Comparison of ENCODE assay signal across 13 cellular contexts in the genomic region with DNA sequence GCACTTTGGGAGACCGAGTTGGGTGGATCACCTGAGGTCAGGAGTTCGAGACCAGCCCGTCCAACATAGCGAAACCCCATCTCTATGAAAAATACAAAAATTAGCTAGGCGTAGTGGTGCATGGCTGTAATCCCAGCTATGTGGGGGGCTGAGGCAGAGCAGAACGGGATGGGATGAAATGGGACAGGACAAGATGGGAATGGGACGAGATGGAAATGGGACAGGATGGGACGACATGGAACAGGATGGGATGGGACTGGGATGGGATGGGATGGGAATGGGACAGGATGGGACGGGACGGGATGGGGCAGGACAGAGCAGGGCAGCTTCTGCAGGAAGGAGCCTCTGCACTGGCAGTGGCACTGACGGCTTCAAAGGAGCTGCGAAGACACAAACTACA.
DNase-seq lines count a peak whose midpoint lies in the region; ATAC-seq and TF ChIP-seq lines count a peak whose summit lies in the region.
"Had no signal": no experiment of that assay in that cellular context is flagged by ENCODE, and none has a peak within 500 bp of the region (broad histone marks: within the 10 kb centered on the region; RNA-seq: fewer than 3 reads in every experiment).

No MANE protein-coding gene starts in this region.

- no peak for DNase-seq in CD14-positive monocyte (ENCODE audit: low spot score)
- DNase-seq in activated CD8-positive, alpha-beta T cell treated with anti-CD3 and anti-CD28 coated beads, Interleukin-2, amount 10 ng/mL, durations not matched to agents 7 days and 5 days, result no peak
- DNase-seq in memory B cell (ENCODE audit: low spot score in 2 of 2), result no peak
- DNase-seq in DMS 273 (lab: John Stamatoyannopoulos, UW; ENCODE audit: unreplicated experiment), result no peak
- no peak for DNase-seq in NCI-H2227 treated with DMSO at 0.1 percent for 48 hours (lab: John Stamatoyannopoulos, UW)
- no peak for DNase-seq in kidney glomerular epithelial cell (lab: John Stamatoyannopoulos, UW)
- DNase-seq: AML-193, cortex of kidney, DMS79, NCI-H1436, SHP77 had no signal

- no peak for TF ChIP-seq CTCF in 22Rv1 (IDR thresholded peaks at IDR 0.05)
- TF ChIP-seq CTCF in CD14-positive monocyte (IDR thresholded peaks at IDR 0.05), result no peak

- H3K27me3 Mint-ChIP-seq in CD14-positive monocyte (ENCODE audit: low read depth in 3 of 3), result peaks cover 0 to 4% (median 0%) of the 10 kb centered on the region in 3 donors
- no peaks in the 10 kb centered on the region for H3K27me3 Mint-ChIP-seq in activated CD8-positive, alpha-beta T cell treated with anti-CD3 and anti-CD28 coated beads, Interleukin-2, amount 10 ng/mL, durations not matched to agents 7 days and 5 days (ENCODE audit: low read depth)
- no peaks in the 10 kb centered on the region for H3K27me3 Mint-ChIP-seq in memory B cell

- H3K27ac Mint-ChIP-seq in CD14-positive monocyte, result peak overlapping the region in 4 of 7 donors; percentile 43 to 73 (median 58)
- H3K27ac Mint-ChIP-seq in activated CD8-positive, alpha-beta T cell treated with anti-CD3 and anti-CD28 coated beads, Interleukin-2, amount 10 ng/mL, durations not matched to agents 7 days and 5 days, result peak overlapping the region; percentile 81
- H3K27ac Mint-ChIP-seq in memory B cell, result peak overlapping the region; percentile 76

- CTCF ChIA-PET in activated CD8-positive, alpha-beta T cell treated with anti-CD3 and anti-CD28 coated beads, Interleukin-2, amount 10 ng/mL, durations not matched to agents 7 days and 5 days (lab: Charles Lee), result no interaction called here

- POLR2A ChIA-PET in activated CD8-positive, alpha-beta T cell treated with anti-CD3 and anti-CD28 coated beads, Interleukin-2, amount 10 ng/mL, durations not matched to agents 7 days and 5 days (lab: Charles Lee), result no interaction called here

- peak overlapping the region; percentile 47; the same call in 1 of the 2 replicates for H3K27ac ChIP-seq in 22Rv1

- no peak for ATAC-seq in activated CD8-positive, alpha-beta T cell treated with anti-CD3 and anti-CD28 coated beads, Interleukin-2, amount 10 ng/mL, durations not matched to agents 7 days and 5 days
- no peak for ATAC-seq in memory B cell (ENCODE audit: low read depth)
- ATAC-seq: HCT116 had no signal

- peaks cover 3 to 19% of the 10 kb centered on the region in 2 donors for H3K36me3 Mint-ChIP-seq in CD14-positive monocyte
- peaks cover 13% of the 10 kb centered on the region for H3K36me3 Mint-ChIP-seq in activated CD8-positive, alpha-beta T cell treated with anti-CD3 and anti-CD28 coated beads, Interleukin-2, amount 10 ng/mL, durations not matched to agents 7 days and 5 days (ENCODE audit: low read depth)
- H3K36me3 Mint-ChIP-seq in memory B cell, result peaks cover 4% of the 10 kb centered on the region

- no peak overlapping the region for H3K4me3 Mint-ChIP-seq in CD14-positive monocyte
- no peak overlapping the region for H3K4me3 Mint-ChIP-seq in activated CD8-positive, alpha-beta T cell treated with anti-CD3 and anti-CD28 coated beads, Interleukin-2, amount 10 ng/mL, durations not matched to agents 7 days and 5 days
- H3K4me3 Mint-ChIP-seq in memory B cell, result no peak overlapping the region

- no peaks in the 10 kb centered on the region for H3K9me3 Mint-ChIP-seq in CD14-positive monocyte
- H3K9me3 Mint-ChIP-seq in activated CD8-positive, alpha-beta T cell treated with anti-CD3 and anti-CD28 coated beads, Interleukin-2, amount 10 ng/mL, durations not matched to agents 7 days and 5 days (ENCODE audit: insufficient read depth), result no peaks in the 10 kb centered on the region
- peaks cover under 1% of the 10 kb centered on the region for H3K9me3 Mint-ChIP-seq in memory B cell

- intact Hi-C loops in CD14-positive monocyte (cut with micrococcal nuclease), result no loop called here

- H3K4me1 Mint-ChIP-seq in CD14-positive monocyte (peaks cover 50% of the 10 kb centered on the region), memory B cell (peaks cover 58% of the 10 kb centered on the region)
- H3K4me1 Mint-ChIP-seq in activated CD8-positive, alpha-beta T cell treated with anti-CD3 and anti-CD28 coated beads, Interleukin-2, amount 10 ng/mL, durations not matched to agents 7 days and 5 days (ENCODE audit: low read depth), result peaks cover 76% of the 10 kb centered on the region
